In the genomic region with DNA sequence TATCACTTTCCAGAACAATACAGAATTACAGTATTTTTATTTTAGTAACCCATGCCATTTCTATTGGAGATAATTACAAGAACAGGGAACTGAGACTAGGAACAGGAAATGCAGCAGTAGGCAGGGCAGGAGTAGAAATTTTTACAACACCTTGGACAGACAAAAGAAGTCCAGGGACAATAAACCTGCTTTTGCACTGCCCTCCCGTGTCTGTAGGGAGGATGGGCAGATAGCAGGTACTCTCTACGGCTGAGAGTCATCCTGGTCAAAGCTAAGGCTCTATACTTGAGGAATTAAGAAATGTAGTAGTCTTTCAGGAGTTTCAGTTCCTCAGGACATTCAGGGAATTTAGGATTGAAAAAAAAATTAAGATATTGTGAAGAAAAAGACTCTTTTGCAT, we compare ENCODE assay signal across 14 cellular contexts.
DNase-seq lines count a peak whose midpoint lies in the region; ATAC-seq and TF ChIP-seq lines count a peak whose summit lies in the region.
"Had no signal": no experiment of that assay in that cellular context is flagged by ENCODE, and none has a peak within 500 bp of the region (broad histone marks: within the 10 kb centered on the region; RNA-seq: fewer than 3 reads in every experiment).

No MANE protein-coding gene starts in this region.

- no peak for ATAC-seq in HG03196 (IDR thresholded peaks at IDR 0.05; ENCODE audit: unreplicated experiment)
- no peak for ATAC-seq in HG03439 (IDR thresholded peaks at IDR 0.05; ENCODE audit: unreplicated experiment)
- ATAC-seq in HG03571 (IDR thresholded peaks at IDR 0.05; ENCODE audit: unreplicated experiment), result no peak

- TF ChIP-seq CTCF in RWPE1 (conservative IDR thresholded peaks at IDR 0.05; ENCODE audit: low read depth), result no peak

- DNase-seq in D341Med (ENCODE audit: low spot score), result peak; percentile 9
- DNase-seq in M059J (ENCODE audit: low read depth), result peak; percentile 4
- peak; percentile 45 for DNase-seq in RWPE1 (ENCODE audit: low spot score)
- DNase-seq in iPS-NIHi7 (ENCODE audit: extremely low spot score), result peak; percentile 50
- no peak for DNase-seq in effector CD4-positive, alpha-beta T cell
- DNase-seq: activated T-cell treated with anti-CD3 and anti-CD28 coated beads for 4 hours, AML-193, aorta, Kasumi-1, upper lobe of left lung had no signal

- CTCF ChIA-PET in RWPE1 (lab: Yijun Ruan, JAX), result no interaction called here

- POLR2A ChIA-PET in RWPE1 (lab: Yijun Ruan, JAX; ENCODE audit: low non-redundant PET), result no interaction called here

- H3K27ac ChIP-seq in RWPE1, result no peak overlapping the region
- H3K27ac ChIP-seq: skin epidermis, upper lobe of left lung had no signal
